ENCODE assay signal across 8 cellular contexts in the genomic region with DNA sequence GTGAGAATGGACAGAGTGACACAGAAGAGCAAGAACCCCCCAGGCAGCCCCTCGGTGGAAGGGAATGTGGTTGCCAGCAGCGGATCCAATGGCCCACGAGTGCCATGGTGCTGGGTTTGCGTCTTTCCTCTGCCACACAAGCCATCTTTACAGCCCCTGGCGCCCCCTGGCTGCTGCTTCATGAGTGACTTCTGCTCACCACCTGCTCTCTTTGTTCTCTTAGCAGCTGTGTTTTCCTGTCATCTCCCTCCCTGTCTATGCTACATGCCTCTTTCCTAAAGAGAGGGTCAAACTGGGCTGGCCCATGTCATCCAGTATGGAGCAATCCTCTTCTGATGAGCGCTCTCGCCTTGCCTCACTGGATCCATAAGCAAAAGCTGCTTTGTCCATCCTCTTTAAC.
DNase-seq lines count a peak whose midpoint lies in the region; ATAC-seq and TF ChIP-seq lines count a peak whose summit lies in the region.

No MANE protein-coding gene starts in this region.

- DNase-seq in NCI-H2196 (lab: John Stamatoyannopoulos, UW; ENCODE audit: unreplicated experiment) (peak; percentile 8), NCI-H2196 treated with DMSO at 0.1 percent for 48 hours (lab: John Stamatoyannopoulos, UW; ENCODE audit: unreplicated experiment) (no peak), SW480 (ENCODE audit: low spot score) (peak; percentile 9), heart right ventricle (peak; percentile 33 to 36)
- DNase-seq in stimulated activated CD4-positive, alpha-beta T cell treated with anti-CD3 and anti-CD28 coated beads, Interleukin-15, amount 100 ng/mL, for 24 hours: peak; percentile 59

- no peaks in the 10 kb centered on the region for H3K79me2 ChIP-seq in KMS-11 (ENCODE audit: insufficient read depth, low read depth)

- no peak overlapping the region for H3K4me3 ChIP-seq in KMS-11 (IDR thresholded peaks at IDR 0.05; ENCODE audit: insufficient read depth, low read depth, low read length)
- no peak overlapping the region for H3K4me3 ChIP-seq in heart right ventricle

- H3K27me3 ChIP-seq in KMS-11 (ENCODE audit: insufficient read depth, low read depth): no peaks in the 10 kb centered on the region
- H3K27me3 ChIP-seq in heart right ventricle: peaks cover 0 to 29% (median 0%) of the 10 kb centered on the region in 7 donors

- H3K9ac ChIP-seq in KMS-11: no peak overlapping the region

- H3K4me1 ChIP-seq in KMS-11 (ENCODE audit: low read depth, poor library complexity, severe bottlenecking) (no peaks in the 10 kb centered on the region), heart right ventricle (no peaks in the 10 kb centered on the region)

- no peak overlapping the region for H3K4me2 ChIP-seq in KMS-11

- ATAC-seq in heart right ventricle: peak in 3 of 8 donors; percentile 12 to 47 (median 41)
- ATAC-seq in GM21390 (IDR thresholded peaks at IDR 0.05; ENCODE audit: unreplicated experiment): no peak
- ATAC-seq in GM18520 (IDR thresholded peaks at IDR 0.05; ENCODE audit: unreplicated experiment): no peak

- H3K27ac ChIP-seq in KMS-11 (no peak overlapping the region), heart right ventricle (no peak overlapping the region)

- peak; percentile 56 for TF ChIP-seq CTCF in KMS-11 (conservative IDR thresholded peaks at IDR 0.05; ENCODE audit: low read depth, low read length)
- peak in 8 of 9 donors; percentile 28 to 64 (median 54) for TF ChIP-seq CTCF in heart right ventricle (IDR thresholded peaks at IDR 0.05)

- 58 to 61% methylated on average over 7 of the region's 7 CpGs for WGBS in heart right ventricle, 2 donors

- no peak overlapping the region for H2AFZ ChIP-seq in KMS-11 (ENCODE audit: low read depth)

- intact Hi-C loops in heart right ventricle (cut with DNase I): loop anchor here in 4 of 10 donors (10.0 kb wide), 2 partner anchors 1073 to 1093 kb away; no protein-coding TSS in a partner anchor

- H3K36me3 ChIP-seq in KMS-11 (ENCODE audit: insufficient read depth) (no peaks in the 10 kb centered on the region), heart right ventricle (no peaks in the 10 kb centered on the region)

- no peaks in the 10 kb centered on the region for H3K9me3 ChIP-seq in heart right ventricle

- H4K20me1 ChIP-seq in KMS-11 (ENCODE audit: insufficient read depth): no peaks in the 10 kb centered on the region
